ENCODE assay signal across 3 cellular contexts in genomic region chr12:90757957-90758356, GRCh38.
TF ChIP-seq lines count a peak whose summit lies in the region.

No MANE protein-coding gene starts in this region.

TF ChIP-seq in endothelial cell of umbilical vein, 7 proteins besides CTCF, POLR2A, EP300 and RAD21 (continued from another document):
- TF ChIP-seq JUN (IDR thresholded peaks at IDR 0.05; ENCODE audit: borderline replicate concordance, insufficient read depth, insufficient read length, low read depth), result peak; percentile 24

TF ChIP-seq in GM23338, 12 proteins besides CTCF, POLR2A, EP300 and RAD21 (continued from another document):
- TF ChIP-seq JUNB (IDR thresholded peaks at IDR 0.05; ENCODE audit: unreplicated experiment) (no peak), EZH2phosphoT487 (IDR thresholded peaks at IDR 0.05; ENCODE audit: unreplicated experiment) (no peak), STAT1 (IDR thresholded peaks at IDR 0.05; ENCODE audit: unreplicated experiment) (no peak), ETS1 (IDR thresholded peaks at IDR 0.05) (no peak), POLR2AphosphoS5 (IDR thresholded peaks at IDR 0.05; ENCODE audit: low read depth) (no peak), ZNF462 (CRISPR knock-in tag; IDR thresholded peaks at IDR 0.05) (no peak), NANOG (IDR thresholded peaks at IDR 0.05; ENCODE audit: borderline replicate concordance) (no peak), REST (IDR thresholded peaks at IDR 0.05; ENCODE audit: unreplicated experiment) (no peak), ZNF331 (CRISPR knock-in tag; IDR thresholded peaks at IDR 0.05; ENCODE audit: low read depth) (no peak), ZNF114 (CRISPR knock-in tag; IDR thresholded peaks at IDR 0.05) (no peak)

TF ChIP-seq in SK-N-SH, 30 proteins besides CTCF, POLR2A, EP300 and RAD21:
- TF ChIP-seq USF2 (IDR thresholded peaks at IDR 0.05; ENCODE audit: borderline replicate concordance, low read depth, low read length), result no peak
